ENCODE assay signal across 8 cellular contexts in the genomic region with DNA sequence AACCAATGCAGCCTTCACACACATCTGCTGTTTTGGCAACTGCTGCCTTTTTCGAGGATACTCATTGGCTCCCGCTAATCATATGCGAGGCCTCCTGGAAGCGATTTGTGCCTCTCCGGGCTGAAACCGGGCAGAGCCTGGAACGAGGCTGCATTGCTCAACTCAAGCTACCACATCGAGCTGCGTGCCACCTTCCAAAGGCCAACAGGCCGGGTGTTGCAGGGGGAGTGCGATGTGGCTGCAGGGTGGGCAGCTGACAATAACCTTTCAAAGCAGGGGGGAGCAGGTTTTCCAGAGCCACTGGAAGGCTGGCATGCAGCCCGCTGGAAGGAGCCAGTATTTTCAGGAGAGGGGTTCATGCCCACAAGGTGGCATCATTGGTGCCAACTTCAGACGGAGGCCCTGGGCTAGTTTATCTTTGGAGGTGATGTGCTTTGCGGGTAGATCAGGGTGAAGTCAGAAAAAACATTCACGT.
DNase-seq lines count a peak whose midpoint lies in the region; ATAC-seq lines count a peak whose summit lies in the region.

No MANE protein-coding gene starts in this region.

- peak overlapping the region; percentile 81 for H3K27ac Mint-ChIP-seq in stimulated activated effector memory CD8-positive, alpha-beta T cell treated with anti-CD3 and anti-CD28 coated beads, Interleukin-12 subunit alpha, Interleukin-12 subunit beta, amount 100 ng/mL, for 72 hours

- H3K36me3 Mint-ChIP-seq in stimulated activated effector memory CD8-positive, alpha-beta T cell treated with anti-CD3 and anti-CD28 coated beads, Interleukin-12 subunit alpha, Interleukin-12 subunit beta, amount 100 ng/mL, for 72 hours = no peaks in the 10 kb centered on the region

- H3K4me3 Mint-ChIP-seq in stimulated activated effector memory CD8-positive, alpha-beta T cell treated with anti-CD3 and anti-CD28 coated beads, Interleukin-12 subunit alpha, Interleukin-12 subunit beta, amount 100 ng/mL, for 72 hours = peak overlapping the region; percentile 72

- ATAC-seq in left lobe of liver (peak; percentile 95), GM19467 (IDR thresholded peaks at IDR 0.05; ENCODE audit: unreplicated experiment) (no peak)
- ATAC-seq in stimulated activated effector memory CD8-positive, alpha-beta T cell treated with anti-CD3 and anti-CD28 coated beads, Interleukin-12 subunit alpha, Interleukin-12 subunit beta, amount 100 ng/mL, for 72 hours = peak; percentile 67

- peak; percentile 41 to 51 for DNase-seq in AML-193 (lab: John Stamatoyannopoulos, UW)
- peak; percentile 58 for DNase-seq in HCEC 1CT
- DNase-seq in RPMI7951 (ENCODE audit: low read depth) = peak; percentile 18
- DNase-seq in amygdala (lab: John Stamatoyannopoulos, UW) = peak in 50 of 56 donors; percentile 30 to 87 (median 64)
- peak; percentile 91 for DNase-seq in left lobe of liver (ENCODE audit: low spot score)
- peak; percentile 13 to 61 for DNase-seq in stimulated activated effector memory CD8-positive, alpha-beta T cell treated with anti-CD3 and anti-CD28 coated beads, Interleukin-12 subunit alpha, Interleukin-12 subunit beta, amount 100 ng/mL, for 72 hours (ENCODE audit: low spot score in 2 of 2)
- DNase-seq in NCI-H226 = no peak

- peaks cover 13% of the 10 kb centered on the region for H3K4me1 Mint-ChIP-seq in stimulated activated effector memory CD8-positive, alpha-beta T cell treated with anti-CD3 and anti-CD28 coated beads, Interleukin-12 subunit alpha, Interleukin-12 subunit beta, amount 100 ng/mL, for 72 hours

- no peaks in the 10 kb centered on the region for H3K9me3 Mint-ChIP-seq in stimulated activated effector memory CD8-positive, alpha-beta T cell treated with anti-CD3 and anti-CD28 coated beads, Interleukin-12 subunit alpha, Interleukin-12 subunit beta, amount 100 ng/mL, for 72 hours
